Comparison of ENCODE assay signal across 12 cellular contexts in the genomic region with DNA sequence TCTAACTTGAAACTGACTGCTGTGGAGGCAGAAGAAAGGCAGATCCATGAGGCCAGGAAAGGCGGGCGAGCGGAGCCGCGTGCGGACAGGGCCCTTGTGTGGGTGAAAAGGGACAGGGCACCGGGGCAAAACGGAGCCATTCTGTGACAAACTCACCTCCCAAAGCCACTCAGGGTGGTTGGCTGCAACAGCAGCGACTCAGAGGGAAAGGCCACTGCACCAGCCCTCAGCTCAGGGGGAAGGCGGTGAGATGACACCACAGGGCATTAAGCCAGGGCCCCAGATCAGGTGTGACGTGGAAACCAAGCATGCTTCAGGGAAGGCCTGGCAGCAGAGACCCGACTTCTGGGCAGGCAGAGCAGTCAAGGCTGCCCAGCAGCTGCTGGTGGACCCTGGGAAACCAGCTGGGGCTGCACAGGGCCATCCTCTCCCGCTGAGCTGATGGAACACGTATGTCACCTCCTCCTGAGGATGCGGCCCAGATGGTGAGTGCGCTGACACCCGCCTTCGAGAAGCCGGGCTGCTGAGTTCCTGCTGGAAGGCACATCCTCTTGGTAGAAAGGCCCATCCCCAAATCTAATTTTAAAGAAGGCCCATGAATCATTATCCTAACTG.
A peak's percentile ranks its signal among the peaks of the same experiment; 100 is the strongest.
DNase-seq lines count a peak whose midpoint lies in the region; TF ChIP-seq lines count a peak whose summit lies in the region.
"Had no signal": no experiment of that assay in that cellular context is flagged by ENCODE, and none has a peak within 500 bp of the region (broad histone marks: within the 10 kb centered on the region; RNA-seq: fewer than 3 reads in every experiment).

No MANE protein-coding gene starts in this region.

- peaks cover 18% of the 10 kb centered on the region; the same call in 1 of the 2 replicates for H3K9me3 ChIP-seq in Loucy (ENCODE audit: insufficient read depth, low read depth, low read length)
- peaks cover 17% of the 10 kb centered on the region; the same call in 1 of the 2 replicates for H3K9me3 ChIP-seq in PC-9 (ENCODE audit: insufficient read depth, low read depth)

- no TSS peak for BruUV-seq in PC-9 (replicated peaks; lab: Mats Ljungman, UMichigan)

- H3K27ac ChIP-seq in coronary artery = peak overlapping the region; percentile 90 to 92
- H3K27ac ChIP-seq in PC-9 = no peak overlapping the region
- H3K27ac ChIP-seq: A549 had no signal

- H3K4me3 Mint-ChIP-seq in T-helper 2 cell treated with Interferon-gamma antibody and Interleukin-4, amounts not matched to agents 5 μg/mL and 100 μg/mL, for 36 hours = no peak overlapping the region

- no peaks in the 10 kb centered on the region for H3K9me2 ChIP-seq in Loucy (replicated peaks; ENCODE audit: low read depth, low read length)
- H3K9me2 ChIP-seq in PC-9 (ENCODE audit: insufficient read depth) = no peaks in the 10 kb centered on the region

- CTCF ChIA-PET in PC-9 (lab: Charles Lee) = no interaction called here

- peaks cover 22% of the 10 kb centered on the region for H3K9me3 Mint-ChIP-seq in T-helper 2 cell treated with Interferon-gamma antibody and Interleukin-4, amounts not matched to agents 5 μg/mL and 100 μg/mL, for 36 hours

- H3K27me3 ChIP-seq in Loucy (ENCODE audit: insufficient read depth, low read length, poor library complexity, severe bottlenecking) (no peaks in the 10 kb centered on the region), PC-9 (ENCODE audit: insufficient read depth, low read depth) (no peaks in the 10 kb centered on the region)

- H3K4me2 ChIP-seq in Loucy (ENCODE audit: low read depth, low read length, poor library complexity, severe bottlenecking) (peak overlapping the region; percentile 74), PC-9 (no peak overlapping the region)
- H3K4me2 ChIP-seq: A549 had no signal

- H3K4me1 ChIP-seq in Loucy (ENCODE audit: insufficient read depth, low read length, poor library complexity, severe bottlenecking) (peaks cover 69% of the 10 kb centered on the region), PC-9 (replicated peaks; ENCODE audit: insufficient read depth) (peaks cover 11% of the 10 kb centered on the region; the same call in 1 of the 2 replicates)
- H3K4me1 ChIP-seq: A549 had no signal

- peak overlapping the region; percentile 66 for H3K9ac ChIP-seq in Loucy (ENCODE audit: low read depth, low read length, poor library complexity, severe bottlenecking)

- peaks cover 30% of the 10 kb centered on the region for H3K4me1 Mint-ChIP-seq in T-helper 2 cell treated with Interferon-gamma antibody and Interleukin-4, amounts not matched to agents 5 μg/mL and 100 μg/mL, for 36 hours (ENCODE audit: low read depth)

- H2AFZ ChIP-seq in Loucy (ENCODE audit: low read length) (no peak overlapping the region), PC-9 (no peak overlapping the region)

- intact Hi-C loops in PC-9 (cut with micrococcal nuclease; ENCODE audit: unreplicated experiment) = no loop called here

- H4K20me1 ChIP-seq in Loucy (ENCODE audit: insufficient read depth, low read length, poor library complexity, severe bottlenecking) (no peaks in the 10 kb centered on the region), PC-9 (ENCODE audit: insufficient read depth) (no peaks in the 10 kb centered on the region)

- DNase-seq in T-helper 2 cell treated with Interferon-gamma antibody and Interleukin-4, amounts not matched to agents 5 μg/mL and 100 μg/mL, for 36 hours (ENCODE audit: low spot score) = no peak
- DNase-seq in T-helper 2 cell (no peak), coronary artery (ENCODE audit: low spot score) (no peak), retina (peak; percentile 35), PC-9 (no peak), NCI-H1436 (lab: John Stamatoyannopoulos, UW) (no peak)
- DNase-seq in stimulated activated CD4-positive, alpha-beta T cell treated with anti-CD3 and anti-CD28 coated beads, Interleukin-4, amount 100 ng/mL, for 1 hour = no peak
- DNase-seq: activated naive CD4-positive, alpha-beta T cell treated with Interleukin-2 at 50 U/mL for 16 hours; NCI-H2081 treated with DMSO at 0.1 percent for 48 hours had no signal

- H3F3A ChIP-seq in Loucy (ENCODE audit: low read depth) (peaks cover 3% of the 10 kb centered on the region; the same call in 1 of the 2 replicates), PC-9 (ENCODE audit: insufficient read depth, low read depth) (peaks cover 8% of the 10 kb centered on the region; the same call in 1 of the 2 replicates)

- no peaks in the 10 kb centered on the region for H3K27me3 Mint-ChIP-seq in T-helper 2 cell treated with Interferon-gamma antibody and Interleukin-4, amounts not matched to agents 5 μg/mL and 100 μg/mL, for 36 hours (ENCODE audit: low read depth)
- H3K27me3 Mint-ChIP-seq: IgD-negative memory B cell had no signal

- POLR2A ChIA-PET in PC-9 (lab: Charles Lee; ENCODE audit: unreplicated experiment) = no interaction called here

- TF ChIP-seq CTCF in Loucy (conservative IDR thresholded peaks at IDR 0.05; ENCODE audit: low read length) (no peak), coronary artery (IDR thresholded peaks at IDR 0.05) (no peak), PC-9 (conservative IDR thresholded peaks at IDR 0.05) (no peak)

- peak overlapping the region; percentile 92 for H3K27ac Mint-ChIP-seq in T-helper 2 cell treated with Interferon-gamma antibody and Interleukin-4, amounts not matched to agents 5 μg/mL and 100 μg/mL, for 36 hours
- H3K27ac Mint-ChIP-seq: IgD-negative memory B cell had no signal

- no peak overlapping the region for H3K4me3 ChIP-seq in Loucy (ENCODE audit: low read length, poor library complexity, severe bottlenecking)
- no peak overlapping the region for H3K4me3 ChIP-seq in coronary artery
- no peak overlapping the region for H3K4me3 ChIP-seq in PC-9
- H3K4me3 ChIP-seq: A549 had no signal

- H3K79me2 ChIP-seq in Loucy (ENCODE audit: insufficient read depth, low read length) (peaks cover 21% of the 10 kb centered on the region; the same call in 1 of the 2 replicates), PC-9 (ENCODE audit: low read depth) (no peaks in the 10 kb centered on the region)

- H3K36me3 ChIP-seq in Loucy (ENCODE audit: insufficient read depth, low read length) (peaks cover 12% of the 10 kb centered on the region; the same call in 1 of the 2 replicates), PC-9 (ENCODE audit: low read depth) (no peaks in the 10 kb centered on the region)

- peaks cover 28% of the 10 kb centered on the region for H3K36me3 Mint-ChIP-seq in T-helper 2 cell treated with Interferon-gamma antibody and Interleukin-4, amounts not matched to agents 5 μg/mL and 100 μg/mL, for 36 hours (ENCODE audit: low read depth)
